Comparison of ENCODE assay signal across 13 cellular contexts in genomic region chr1:27883536-27884181, GRCh38. TPM values are rescaled to one million over a fixed set of nuclear protein-coding genes. Genes with fewer than 3 reads are reported as not detected.
DNase-seq lines count a peak whose midpoint lies in the region; ATAC-seq and TF ChIP-seq lines count a peak whose summit lies in the region.
"Had no signal": no experiment of that assay in that cellular context is flagged by ENCODE, and none has a peak within 500 bp of the region (broad histone marks: within the 10 kb centered on the region; RNA-seq: fewer than 3 reads in every experiment).

No MANE protein-coding gene starts in this region.

- POLR2A ChIA-PET in naive thymus-derived CD4-positive, alpha-beta T cell (lab: Charles Lee), result interaction anchor here (0.6 to 1.4 kb wide), 3 partner anchors 14 to 16 kb away, joined by 3 to 5 read pairs (median 3); no protein-coding TSS in a partner anchor

- peaks cover 26 to 29% of the 10 kb centered on the region in 2 donors for H3K4me1 ChIP-seq in naive thymus-derived CD4-positive, alpha-beta T cell (ENCODE audit: control insufficient read depth in 2 of 2, insufficient read depth in 2 of 2, low read length in 2 of 2)

- H3K4me3 ChIP-seq in naive thymus-derived CD4-positive, alpha-beta T cell (ENCODE audit: low read length), result no peak overlapping the region
- H3K4me3 ChIP-seq: K562 had no signal

- peak overlapping the region; percentile 90 for H3K27ac Mint-ChIP-seq in T-helper 17 cell
- peak overlapping the region; percentile 7 to 94 (median 67) for H3K27ac Mint-ChIP-seq in naive thymus-derived CD4-positive, alpha-beta T cell

- peaks cover 55% of the 10 kb centered on the region for H3K4me1 Mint-ChIP-seq in T-helper 17 cell
- H3K4me1 Mint-ChIP-seq in naive thymus-derived CD4-positive, alpha-beta T cell, result peaks cover 37 to 76% (median 58%) of the 10 kb centered on the region in 7 donors

- H3K9me3 Mint-ChIP-seq in naive thymus-derived CD4-positive, alpha-beta T cell, result no peaks in the 10 kb centered on the region

- CTCF ChIA-PET in naive thymus-derived CD4-positive, alpha-beta T cell (lab: Charles Lee), result no interaction called here

- no peaks in the 10 kb centered on the region for H3K27me3 ChIP-seq in naive thymus-derived CD4-positive, alpha-beta T cell (ENCODE audit: control insufficient read depth in 2 of 2, insufficient read depth in 2 of 2, low read length in 2 of 2)

- intact Hi-C loops in naive thymus-derived CD4-positive, alpha-beta T cell (cut with micrococcal nuclease), result no loop called here
- intact Hi-C loops in posterior vena cava (cut with DNase I), result loop anchor here in 1 of 2 donors (1.0 kb wide), 1 partner anchor 16 kb away; no protein-coding TSS in a partner anchor

- ATAC-seq in GM21619 (IDR thresholded peaks at IDR 0.05; ENCODE audit: unreplicated experiment), result peak; percentile 31
- no peak for ATAC-seq in T-helper 17 cell
- peak; percentile 24 for ATAC-seq in naive thymus-derived CD4-positive, alpha-beta T cell
- no peak for ATAC-seq in HG02970 (IDR thresholded peaks at IDR 0.05; ENCODE audit: low FRiP score, unreplicated experiment)
- no peak for ATAC-seq in left lobe of liver
- ATAC-seq: K562 had no signal

- DNase-seq in GM13976 (ENCODE audit: low spot score), result peak; percentile 41
- no peak for DNase-seq in T-helper 17 cell
- no peak for DNase-seq in naive thymus-derived CD4-positive, alpha-beta T cell
- no peak for DNase-seq in left lobe of liver (ENCODE audit: low spot score)
- DNase-seq in posterior vena cava (ENCODE audit: low spot score), result no peak
- no peak for DNase-seq in NOMO-1 treated with dmso at 0.1 percent for 144 hours (lab: John Stamatoyannopoulos, UW; ENCODE audit: unreplicated experiment)
- DNase-seq: DMS79 had no signal

- in situ Hi-C loops in GM13976 (cut with MboI; ENCODE audit: low sequenced_read_pairs, unreplicated experiment), result no loop called here

- no peaks in the 10 kb centered on the region for H3K9me3 ChIP-seq in T-helper 17 cell (ENCODE audit: control insufficient read depth, low read length, poor library complexity, severe bottlenecking)
- H3K9me3 ChIP-seq in naive thymus-derived CD4-positive, alpha-beta T cell (ENCODE audit: control insufficient read depth in 2 of 3, low read length in 3 of 3), result no peaks in the 10 kb centered on the region

- H3K36me3 ChIP-seq in naive thymus-derived CD4-positive, alpha-beta T cell (ENCODE audit: control insufficient read depth in 2 of 3, insufficient read depth in 3 of 3, low read length in 3 of 3), result peaks cover 0 to 75% (median 16%) of the 10 kb centered on the region in 3 experiments

- H3K27me3 Mint-ChIP-seq in T-helper 17 cell, result no peaks in the 10 kb centered on the region
- no peaks in the 10 kb centered on the region for H3K27me3 Mint-ChIP-seq in naive thymus-derived CD4-positive, alpha-beta T cell

- no peak for TF ChIP-seq CTCF in GM13976 (IDR thresholded peaks at IDR 0.05; ENCODE audit: borderline replicate concordance, control extremely low read depth, extremely low read depth, insufficient read depth, missing control alignments)

- H3K36me3 Mint-ChIP-seq in T-helper 17 cell (ENCODE audit: low read depth), result peaks cover 7% of the 10 kb centered on the region
- peaks cover 5 to 67% (median 46%) of the 10 kb centered on the region in 5 donors for H3K36me3 Mint-ChIP-seq in naive thymus-derived CD4-positive, alpha-beta T cell

- H3K4me3 Mint-ChIP-seq in T-helper 17 cell, result no peak overlapping the region
- peak overlapping the region in 1 of 10 donors; percentile 17 for H3K4me3 Mint-ChIP-seq in naive thymus-derived CD4-positive, alpha-beta T cell

- H3K27ac ChIP-seq in naive thymus-derived CD4-positive, alpha-beta T cell (ENCODE audit: low read depth, low read length), result no peak overlapping the region

RNA-seq across cellular contexts. Expression of gene THEMIS2, which starts 11.3 kb away (rescaled TPM):
- total RNA-seq in T-helper 17 cell, result 10 to 100 TPM; 33.6 to 72.0 TPM
- 100 to 1,000 TPM in 1 of 5 experiments, 10 to 100 TPM in 4; 48.8 to 234 (median 72.3) TPM for total RNA-seq in naive thymus-derived CD4-positive, alpha-beta T cell
- polyA plus RNA-seq in naive thymus-derived CD4-positive, alpha-beta T cell, result 10 to 100 TPM; 24.8 to 97.1 TPM
- 4.3 TPM for total RNA-seq in left lobe of liver
- 10 to 100 TPM; 21.0 to 34.7 TPM for total RNA-seq in posterior vena cava

RNA-seq across cellular contexts. Expression of gene RPA2, which starts 30.7 kb away (rescaled TPM):
- total RNA-seq in T-helper 17 cell (10 to 100 TPM; 21.3 to 33.3 TPM), left lobe of liver (9.5 TPM), posterior vena cava (10 to 100 TPM; 20.8 to 21.1 TPM)
- 10 to 100 TPM; 20.6 to 72.4 (median 58.6) TPM for total RNA-seq in naive thymus-derived CD4-positive, alpha-beta T cell
- polyA plus RNA-seq in naive thymus-derived CD4-positive, alpha-beta T cell, result 100 to 1,000 TPM; 224 to 235 TPM

RNA-seq across cellular contexts. Expression of gene SMPDL3B, which starts 51.1 kb away (rescaled TPM):
- total RNA-seq in T-helper 17 cell (not detected), left lobe of liver (0.50 TPM), posterior vena cava (under 1 TPM in 1 of 2 donors, not detected in 1; 0.33 TPM)
- under 1 TPM in 3 of 5 experiments, not detected in 2; 0.19 to 0.47 (median 0.41) TPM for total RNA-seq in naive thymus-derived CD4-positive, alpha-beta T cell
- polyA plus RNA-seq in naive thymus-derived CD4-positive, alpha-beta T cell, result not detected
- total RNA-seq: cardiac septum, glomerular endothelial cell had no signal
- polyA plus RNA-seq: neural cell had no signal

RNA-seq across cellular contexts. Expression of gene PPP1R8, which starts 53.1 kb away (rescaled TPM):
- 10 to 100 TPM; 19.6 to 21.4 TPM for total RNA-seq in T-helper 17 cell
- total RNA-seq in naive thymus-derived CD4-positive, alpha-beta T cell, result 10 to 100 TPM; 17.5 to 60.2 (median 39.5) TPM
- 10 to 100 TPM; 37.4 to 45.8 TPM for polyA plus RNA-seq in naive thymus-derived CD4-positive, alpha-beta T cell
- total RNA-seq in left lobe of liver, result 10.2 TPM
- 10 to 100 TPM; 27.9 to 29.6 TPM for total RNA-seq in posterior vena cava

Comparison
In these comparisons a context has a peak if more than half of its experiments do, and no peak if none do; other contexts are left out.
1. ATAC-seq: peak in GM21619 (single experiment) and naive thymus-derived CD4-positive, alpha-beta T cell (single experiment); none in T-helper 17 cell (single experiment), HG02970 (single experiment) and left lobe of liver (single experiment).